9 cellular contexts compared by ENCODE assay signal in the genomic region with DNA sequence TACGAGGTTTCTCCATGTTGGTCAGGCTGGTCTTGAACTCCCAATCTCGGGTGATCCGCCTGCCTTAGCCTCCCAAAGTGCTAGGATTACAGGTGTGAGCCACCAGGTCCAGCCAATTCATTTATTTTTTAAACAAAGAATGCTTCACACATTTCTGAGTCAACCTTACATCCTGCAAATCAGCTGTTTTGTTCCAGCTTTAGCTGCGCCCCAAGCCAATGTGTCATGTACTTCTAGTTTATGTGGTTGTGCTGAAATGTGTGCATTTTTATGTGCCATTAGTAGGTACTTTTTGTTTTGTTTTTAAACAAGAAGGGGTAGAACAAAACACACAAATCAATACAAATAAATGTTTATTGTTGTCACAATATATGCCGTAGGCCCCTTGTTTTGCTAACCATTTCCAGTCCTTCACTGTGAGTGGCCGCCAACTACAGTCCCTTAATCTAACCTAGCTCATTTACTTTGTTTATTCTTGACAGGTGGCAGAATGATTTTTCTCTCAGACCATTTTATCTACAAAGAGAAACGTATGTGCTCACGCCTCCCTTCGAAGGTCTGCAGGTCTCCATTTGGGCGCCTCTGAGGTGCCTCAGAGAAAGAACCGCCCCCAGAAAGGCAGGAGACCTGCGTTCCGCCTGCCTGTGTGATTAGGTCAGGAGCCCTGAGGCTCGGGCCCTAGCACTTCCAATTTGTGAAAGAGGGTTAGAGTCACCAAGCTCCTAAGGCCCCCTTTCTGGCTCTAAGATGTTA. TPM values are rescaled to one million over a fixed set of nuclear protein-coding genes. Genes with fewer than 3 reads are reported as not detected.
DNase-seq lines count a peak whose midpoint lies in the region; ATAC-seq and TF ChIP-seq lines count a peak whose summit lies in the region.
"Had no signal": no experiment of that assay in that cellular context is flagged by ENCODE, and none has a peak within 500 bp of the region (broad histone marks: within the 10 kb centered on the region; RNA-seq: fewer than 3 reads in every experiment).

No MANE protein-coding gene starts in this region.

- H3K4me1 Mint-ChIP-seq in activated CD4-positive, alpha-beta T cell treated with anti-CD3 and anti-CD28 coated beads, Interleukin-2, amount 10 ng/mL, durations not matched to agents 24 days and 14 days: no peaks in the 10 kb centered on the region
- H3K4me1 Mint-ChIP-seq in activated CD4-positive, alpha-beta T cell treated with anti-CD3 and anti-CD28 coated beads, Interleukin-2, amount 10 ng/mL, durations not matched to agents 7 days and 5 days: no peaks in the 10 kb centered on the region
- no peaks in the 10 kb centered on the region for H3K4me1 Mint-ChIP-seq in T-helper 2 cell treated with Interferon-gamma antibody and Interleukin-4, amounts not matched to agents 5 μg/mL and 100 μg/mL, for 36 hours (ENCODE audit: low read depth)

- H3K9me3 ChIP-seq in PC-3 (ENCODE audit: low read length): no peaks in the 10 kb centered on the region
- H3K9me3 ChIP-seq in left ventricle myocardium inferior (replicated peaks): no peaks in the 10 kb centered on the region
- H3K9me3 ChIP-seq in thoracic aorta: no peaks in the 10 kb centered on the region

- no peak overlapping the region for H3K4me3 Mint-ChIP-seq in activated CD4-positive, alpha-beta T cell treated with anti-CD3 and anti-CD28 coated beads, Interleukin-2, amount 10 ng/mL, durations not matched to agents 24 days and 14 days
- no peak overlapping the region for H3K4me3 Mint-ChIP-seq in activated CD4-positive, alpha-beta T cell treated with anti-CD3 and anti-CD28 coated beads, Interleukin-2, amount 10 ng/mL, durations not matched to agents 7 days and 5 days
- H3K4me3 Mint-ChIP-seq in T-helper 2 cell treated with Interferon-gamma antibody and Interleukin-4, amounts not matched to agents 5 μg/mL and 100 μg/mL, for 36 hours: no peak overlapping the region

- POLR2A ChIA-PET in activated CD4-positive, alpha-beta T cell treated with anti-CD3 and anti-CD28 coated beads, Interleukin-2, amount 10 ng/mL, durations not matched to agents 7 days and 5 days (lab: Charles Lee): no interaction called here
- POLR2A ChIA-PET in PC-3 (lab: Charles Lee; ENCODE audit: unreplicated experiment): no interaction called here

- ATAC-seq in PC-3 (no peak), thoracic aorta (ENCODE audit: insufficient number of reproducible peaks, low FRiP score, low read depth) (no peak)
- ATAC-seq in activated CD4-positive, CD25-positive, alpha-beta regulatory T cell treated with anti-CD3 and anti-CD28 coated beads, Interleukin-2, amount 50 U/mL, for 24 hours: no peak

- H3K9me3 Mint-ChIP-seq in activated CD4-positive, alpha-beta T cell treated with anti-CD3 and anti-CD28 coated beads, Interleukin-2, amount 10 ng/mL, durations not matched to agents 24 days and 14 days: no peaks in the 10 kb centered on the region
- no peaks in the 10 kb centered on the region for H3K9me3 Mint-ChIP-seq in activated CD4-positive, alpha-beta T cell treated with anti-CD3 and anti-CD28 coated beads, Interleukin-2, amount 10 ng/mL, durations not matched to agents 7 days and 5 days
- H3K9me3 Mint-ChIP-seq in T-helper 2 cell treated with Interferon-gamma antibody and Interleukin-4, amounts not matched to agents 5 μg/mL and 100 μg/mL, for 36 hours: no peaks in the 10 kb centered on the region

- H3K4me2 ChIP-seq in PC-3 (ENCODE audit: low read length): peak overlapping the region; percentile 58

- H2AFZ ChIP-seq in PC-3 (ENCODE audit: low read length): peak overlapping the region; percentile 76

- H3K36me3 ChIP-seq in PC-3 (ENCODE audit: low read depth, low read length) (no peaks in the 10 kb centered on the region), left ventricle myocardium inferior (no peaks in the 10 kb centered on the region), thoracic aorta (no peaks in the 10 kb centered on the region)

- H3K27me3 Mint-ChIP-seq in activated CD4-positive, alpha-beta T cell treated with anti-CD3 and anti-CD28 coated beads, Interleukin-2, amount 10 ng/mL, durations not matched to agents 24 days and 14 days: peaks cover 3% of the 10 kb centered on the region
- H3K27me3 Mint-ChIP-seq in activated CD4-positive, alpha-beta T cell treated with anti-CD3 and anti-CD28 coated beads, Interleukin-2, amount 10 ng/mL, durations not matched to agents 7 days and 5 days: peaks cover 21% of the 10 kb centered on the region
- H3K27me3 Mint-ChIP-seq in T-helper 2 cell treated with Interferon-gamma antibody and Interleukin-4, amounts not matched to agents 5 μg/mL and 100 μg/mL, for 36 hours (ENCODE audit: low read depth): peaks cover 11% of the 10 kb centered on the region

- H3K27me3 ChIP-seq in PC-3 (ENCODE audit: low read length): peaks cover 2% of the 10 kb centered on the region
- H3K27me3 ChIP-seq in left ventricle myocardium inferior (ENCODE audit: low read depth): no peaks in the 10 kb centered on the region
- no peaks in the 10 kb centered on the region for H3K27me3 ChIP-seq in thoracic aorta (replicated peaks; ENCODE audit: insufficient read depth)

- no peak overlapping the region for H3K27ac Mint-ChIP-seq in activated CD4-positive, alpha-beta T cell treated with anti-CD3 and anti-CD28 coated beads, Interleukin-2, amount 10 ng/mL, durations not matched to agents 24 days and 14 days
- H3K27ac Mint-ChIP-seq in activated CD4-positive, alpha-beta T cell treated with anti-CD3 and anti-CD28 coated beads, Interleukin-2, amount 10 ng/mL, durations not matched to agents 7 days and 5 days: no peak overlapping the region
- H3K27ac Mint-ChIP-seq in T-helper 2 cell treated with Interferon-gamma antibody and Interleukin-4, amounts not matched to agents 5 μg/mL and 100 μg/mL, for 36 hours: no peak overlapping the region

- H3K79me2 ChIP-seq in PC-3 (ENCODE audit: low read length): no peaks in the 10 kb centered on the region

- CTCF ChIA-PET in activated CD4-positive, alpha-beta T cell treated with anti-CD3 and anti-CD28 coated beads, Interleukin-2, amount 10 ng/mL, durations not matched to agents 7 days and 5 days (lab: Charles Lee): interaction anchor here (0.9 kb wide), 1 partner anchor 1083 kb away, joined by 3 read pairs; no protein-coding TSS in a partner anchor
- CTCF ChIA-PET in PC-3 (lab: Charles Lee): interaction anchor here (0.6 to 1.4 kb wide), 8 partner anchors 12 to 368 kb away, joined by 3 to 10 read pairs (median 4); no protein-coding TSS in a partner anchor

- no peaks in the 10 kb centered on the region for H3K9me2 ChIP-seq in PC-3 (replicated peaks; ENCODE audit: low read length)

- no peak overlapping the region for H3K9ac ChIP-seq in PC-3 (ENCODE audit: low read length)

- no peaks in the 10 kb centered on the region for H3K36me3 Mint-ChIP-seq in activated CD4-positive, alpha-beta T cell treated with anti-CD3 and anti-CD28 coated beads, Interleukin-2, amount 10 ng/mL, durations not matched to agents 24 days and 14 days (ENCODE audit: low read depth)
- H3K36me3 Mint-ChIP-seq in activated CD4-positive, alpha-beta T cell treated with anti-CD3 and anti-CD28 coated beads, Interleukin-2, amount 10 ng/mL, durations not matched to agents 7 days and 5 days (ENCODE audit: low read depth): no peaks in the 10 kb centered on the region
- H3K36me3 Mint-ChIP-seq in T-helper 2 cell treated with Interferon-gamma antibody and Interleukin-4, amounts not matched to agents 5 μg/mL and 100 μg/mL, for 36 hours (ENCODE audit: low read depth): no peaks in the 10 kb centered on the region

- H3K4me1 ChIP-seq in PC-3 (ENCODE audit: insufficient read depth, low read length) (peaks cover 5% of the 10 kb centered on the region; the same call in 1 of the 2 replicates), left ventricle myocardium inferior (peaks cover 24% of the 10 kb centered on the region), thoracic aorta (ENCODE audit: control insufficient read depth in 1 of 2, low read depth in 2 of 2) (peaks cover 0 to 16% of the 10 kb centered on the region in 2 donors)

- H3K27ac ChIP-seq in PC-3 (ENCODE audit: low read length): no peak overlapping the region
- H3K27ac ChIP-seq in left ventricle myocardium inferior (replicated peaks): peak overlapping the region; percentile 69
- H3K27ac ChIP-seq in thoracic aorta: no peak overlapping the region

- H3F3A ChIP-seq in PC-3 (ENCODE audit: low read length, unreplicated experiment): no peaks in the 10 kb centered on the region

- no TSS peak for BruUV-seq in PC-3 (replicated peaks; lab: Mats Ljungman, UMichigan)

- H3K4me3 ChIP-seq in PC-3 (ENCODE audit: low read length) (0 out of 2 replicates have a peak overlapping the region, but pooled peaks have one; percentile 19), left ventricle myocardium inferior (peak overlapping the region; percentile 41), thoracic aorta (peak overlapping the region; percentile 58)

- TF ChIP-seq CTCF in PC-3 (conservative IDR thresholded peaks at IDR 0.05; ENCODE audit: low read depth, low read length): no peak
- no peak for TF ChIP-seq CTCF in left ventricle myocardium inferior (IDR thresholded peaks at IDR 0.05; ENCODE audit: borderline replicate concordance)
- TF ChIP-seq CTCF in thoracic aorta (IDR thresholded peaks at IDR 0.05): no peak

- H4K20me1 ChIP-seq in PC-3 (ENCODE audit: low read length): no peaks in the 10 kb centered on the region

- intact Hi-C loops in activated CD4-positive, alpha-beta T cell treated with anti-CD3 and anti-CD28 coated beads, Interleukin-2, amount 10 ng/mL, durations not matched to agents 24 days and 14 days (cut with micrococcal nuclease): no loop called here
- intact Hi-C loops in PC-3 (cut with micrococcal nuclease): loop anchor here (5.0 kb wide), 1 partner anchor 64 kb away; no protein-coding TSS in a partner anchor
- intact Hi-C loops in left ventricle myocardium inferior (cut with micrococcal nuclease): loop anchor here (10.0 kb wide), 1 partner anchor 166 kb away; no protein-coding TSS in a partner anchor

- peak; percentile 15 for DNase-seq in activated CD4-positive, alpha-beta T cell treated with anti-CD3 and anti-CD28 coated beads, Interleukin-2, amount 10 ng/mL, durations not matched to agents 24 days and 14 days
- no peak for DNase-seq in activated CD4-positive, alpha-beta T cell treated with anti-CD3 and anti-CD28 coated beads, Interleukin-2, amount 10 ng/mL, durations not matched to agents 7 days and 5 days
- DNase-seq in PC-3: no peak
- DNase-seq in left ventricle myocardium inferior: no peak
- no peak for DNase-seq in thoracic aorta (ENCODE audit: low spot score)
- no peak for DNase-seq in Ammon's horn (ENCODE audit: low spot score)
- DNase-seq in T-helper 2 cell treated with Interferon-gamma antibody and Interleukin-4, amounts not matched to agents 5 μg/mL and 100 μg/mL, for 36 hours (ENCODE audit: low spot score): no peak
- DNase-seq: activated CD4-positive, CD25-positive, alpha-beta regulatory T cell had no signal

RNA-seq across cellular contexts. Expression of a gene that starts 2.8 kb away (rescaled TPM):
- not detected in 2 replicates for total RNA-seq in activated CD4-positive, alpha-beta T cell treated with anti-CD3 and anti-CD28 coated beads, Interleukin-2, amount 10 ng/mL, durations not matched to agents 24 days and 14 days
- total RNA-seq in activated CD4-positive, alpha-beta T cell treated with anti-CD3 and anti-CD28 coated beads, Interleukin-2, amount 10 ng/mL, durations not matched to agents 7 days and 5 days: not detected
- total RNA-seq in PC-3 (2014; rRNA removed): 0.17 TPM in 1 of 2 replicates, not detected in the other
- 1,110 TPM for total RNA-seq in left ventricle myocardium inferior
- total RNA-seq in thoracic aorta: 10 to 100 TPM in 1 of 2 donors, 1 to 10 TPM in 1; 6.6 to 12.5 TPM

Comparison
In these comparisons a context has a peak if more than half of its experiments do, and no peak if none do; other contexts are left out.
1. RNA of a gene that starts 2.8 kb away (total RNA-seq): 1,110 TPM in left ventricle myocardium inferior (single experiment); 6.6 to 12.5 TPM in thoracic aorta, not detected in activated CD4-positive, alpha-beta T cell treated with anti-CD3 and anti-CD28 coated beads, Interleukin-2, amount 10 ng/mL, durations not matched to agents 24 days and 14 days, not detected in activated CD4-positive, alpha-beta T cell treated with anti-CD3 and anti-CD28 coated beads, Interleukin-2, amount 10 ng/mL, durations not matched to agents 7 days and 5 days and 0.17 TPM in PC-3; every median in the first group is over 10 times any median in the second.
2. Peak in every context shown above with its lines, with median percentiles within 50 percentile points of each other: H3K4me3 ChIP-seq.